In genomic region chr1:210722410-210723081, GRCh38 we compare ENCODE assay signal across 17 cellular contexts.
DNase-seq lines count a peak whose midpoint lies in the region; ATAC-seq and FAIRE-seq lines count a peak whose summit lies in the region.
"Had no signal": no experiment of that assay in that cellular context is flagged by ENCODE, and none has a peak within 500 bp of the region (broad histone marks: within the 10 kb centered on the region; RNA-seq: fewer than 3 reads in every experiment).

No MANE protein-coding gene starts in this region.

- ATAC-seq in HG02970 (IDR thresholded peaks at IDR 0.05; ENCODE audit: low FRiP score, unreplicated experiment) = no peak

- peak; percentile 40 for DNase-seq in NCI-H1092 treated with DMSO at 0.1 percent for 48 hours (lab: John Stamatoyannopoulos, UW)
- DNase-seq in NCI-H1092 (lab: John Stamatoyannopoulos, UW) = no peak
- peak; percentile 79 for DNase-seq in NCI-H69 (lab: John Stamatoyannopoulos, UW)
- DNase-seq in SK-N-DZ (ENCODE audit: low spot score) = peak; percentile 93
- no peak for DNase-seq in RCC 7860 (ENCODE audit: low spot score)
- DNase-seq in cardiac septum (ENCODE audit: low spot score) = no peak
- DNase-seq: 8988T; CD4-positive, alpha-beta memory T cell; DMS 273 treated with DMSO at 0.1 percent for 48 hours; DMS79; GDM1; GM23248; IMR-90 had no signal

- intact Hi-C loops in cardiac septum (cut with DNase I) = no loop called here

- FAIRE-seq in RCC 7860 (lab: Jason Lieb, UNC) = no peak
- FAIRE-seq: GM12892, GM18507, HTR-8/SVneo had no signal

Comparison
In these comparisons a context has a peak if more than half of its experiments do, and no peak if none do; other contexts are left out.
1. DNase-seq: peak in NCI-H1092 treated with DMSO at 0.1 percent for 48 hours (single experiment), NCI-H69 (single experiment) and SK-N-DZ (single experiment); none in NCI-H1092 (single experiment), RCC 7860 (single experiment) and cardiac septum (single experiment).